ENCODE assay signal across 1 cellular context in genomic region chr5:76250463-76250862, GRCh38.
TF ChIP-seq lines count a peak whose summit lies in the region.

No MANE protein-coding gene starts in this region.

TF ChIP-seq in HepG2, 621 proteins besides CTCF, POLR2A, EP300 and RAD21 (continued from another document):
- no peak for TF ChIP-seq NR2F2 (IDR thresholded peaks at IDR 0.05; ENCODE audit: borderline replicate concordance, low read depth)
- no peak for TF ChIP-seq ZNF790 (CRISPR knock-in tag; IDR thresholded peaks at IDR 0.05; ENCODE audit: borderline replicate concordance)
- no peak for TF ChIP-seq TEAD3 (CRISPR knock-in tag; optimal IDR thresholded peaks at IDR 0.05; ENCODE audit: borderline replicate concordance)
- TF ChIP-seq ZNF18 (CRISPR knock-in tag; IDR thresholded peaks at IDR 0.05; ENCODE audit: insufficient replicate concordance): no peak
